In the genomic region with DNA sequence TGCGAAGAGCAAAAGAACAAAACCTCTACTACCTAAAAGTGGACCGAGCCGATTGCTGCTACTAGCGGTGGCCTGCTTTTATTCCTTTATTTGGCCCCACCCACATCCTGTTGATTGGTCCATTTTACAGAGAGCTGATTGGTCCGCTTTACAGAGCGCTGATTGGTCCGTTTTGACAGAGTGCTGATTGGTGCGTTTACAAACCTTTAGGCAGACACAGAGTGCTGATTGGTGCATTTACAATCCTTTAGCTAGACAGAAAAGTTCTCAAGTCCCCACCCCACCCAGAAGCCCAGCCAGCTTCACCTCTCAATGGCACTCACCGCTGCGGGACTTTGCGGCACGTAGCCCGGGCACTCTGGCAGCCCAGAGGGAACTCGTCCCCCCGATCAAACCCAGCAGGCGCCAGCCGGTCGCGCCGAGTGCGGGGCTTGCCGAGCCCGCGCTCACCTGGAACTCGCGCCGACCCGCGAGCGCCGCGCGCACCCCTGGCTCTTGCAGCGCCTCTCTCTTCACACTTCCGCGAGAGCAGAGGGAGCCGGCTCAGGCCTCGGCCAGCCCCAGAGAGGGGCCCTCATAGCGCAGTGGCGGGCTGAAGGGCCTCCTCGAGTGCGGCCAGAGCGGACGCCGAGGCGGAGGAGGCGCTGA, we compare ENCODE assay signal across 8 cellular contexts. TPM values are rescaled to one million over a fixed set of nuclear protein-coding genes. Genes with fewer than 3 reads are reported as not detected.
DNase-seq lines count a peak whose midpoint lies in the region; ATAC-seq, FAIRE-seq and TF ChIP-seq lines count a peak whose summit lies in the region.

No MANE protein-coding gene starts in this region.

- no peaks in the 10 kb centered on the region for H3K9me3 ChIP-seq in CD4-positive, CD25-positive, alpha-beta regulatory T cell (ENCODE audit: control insufficient read depth in 2 of 2, low read length in 2 of 2)
- H3K9me3 ChIP-seq in adrenal gland (replicated peaks in 1 of 3) (no peaks in the 10 kb centered on the region), HepG2 (ENCODE audit: low read length) (no peaks in the 10 kb centered on the region)

- TF ChIP-seq POLR2A in adrenal gland (IDR thresholded peaks at IDR 0.05) (no peak), HepG2 (IDR thresholded peaks at IDR 0.05; ENCODE audit: insufficient read depth in 1 of 2, low read depth in 2 of 2, low read length in 2 of 2) (no peak)

- BruUV-seq in HepG2 (replicated peaks; lab: Mats Ljungman, UMichigan) = no TSS peak

- 21 to 56% (median 43%) methylated on average over 22 to 47 of the region's 47 CpGs for WGBS in adrenal gland, 4 donors
- WGBS in HepG2 (ENCODE audit: low lambda C conversion rate) = 62% methylated on average over 45 of the region's 47 CpGs
- WGBS in urinary bladder = 35% methylated on average over 47 of the region's 47 CpGs

- intact Hi-C loops in adrenal gland (cut with DNase I) = no loop called here
- intact Hi-C loops in HepG2 (cut with micrococcal nuclease; ENCODE audit: unreplicated experiment) = loop anchor here (10.0 kb wide), 1 partner anchor 284 kb away; the partner anchor contains the start of gene DNM1L

- no peak for FAIRE-seq in HepG2 (lab: Jason Lieb, UNC)

- no peaks in the 10 kb centered on the region for H3K79me2 ChIP-seq in HepG2 (ENCODE audit: insufficient read depth, low read length)

- DNase-seq in CD4-positive, CD25-positive, alpha-beta regulatory T cell = peak in 2 of 3 donors; percentile 12 to 31
- DNase-seq in adrenal gland (peak in 5 of 7 donors; percentile 16 to 37 (median 30)), HepG2 (ENCODE audit: low spot score) (peak; percentile 53), putamen (ENCODE audit: low spot score) (no peak)

- H3K27me3 Mint-ChIP-seq in CD4-positive, CD25-positive, alpha-beta regulatory T cell = peaks cover 50% of the 10 kb centered on the region

- H2AFZ ChIP-seq in HepG2 (ENCODE audit: low read length) = no peak overlapping the region

- in situ Hi-C loops in HepG2 (cut with HindIII; ENCODE audit: extremely low pct_ligation_motif_present, low pct_unique_long_range_greater_than_20kb) = no loop called here

- H3K4me1 ChIP-seq in CD4-positive, CD25-positive, alpha-beta regulatory T cell (ENCODE audit: control insufficient read depth, insufficient read depth, low read length, poor library complexity, severe bottlenecking) = no peaks in the 10 kb centered on the region
- H3K4me1 ChIP-seq in adrenal gland (replicated peaks in 1 of 2) = no peaks in the 10 kb centered on the region
- no peaks in the 10 kb centered on the region for H3K4me1 ChIP-seq in HepG2 (ENCODE audit: insufficient read depth, low read length)
- no peaks in the 10 kb centered on the region for H3K4me1 ChIP-seq in urinary bladder (ENCODE audit: insufficient read depth)

- no peak overlapping the region for H3K27ac Mint-ChIP-seq in CD4-positive, CD25-positive, alpha-beta regulatory T cell

- H4K20me1 ChIP-seq in HepG2 (ENCODE audit: insufficient read depth, low read length) = no peaks in the 10 kb centered on the region

- TF ChIP-seq EP300 in HepG2 (IDR thresholded peaks at IDR 0.05; ENCODE audit: low read depth in 2 of 2, low read length in 2 of 2) = no peak
- TF ChIP-seq EP300 in HepG2 (CRISPR knock-in tag; IDR thresholded peaks at IDR 0.05; ENCODE audit: borderline replicate concordance) = no peak

- peak overlapping the region in 2 of 4 donors; percentile 26 to 35 for H3K4me3 Mint-ChIP-seq in CD4-positive, CD25-positive, alpha-beta regulatory T cell

- H3K4me3 ChIP-seq in CD4-positive, CD25-positive, alpha-beta regulatory T cell (ENCODE audit: low read depth, low read length) = no peak overlapping the region
- peak overlapping the region in 2 of 4 donors; percentile 13 to 62 for H3K4me3 ChIP-seq in adrenal gland
- peak overlapping the region; percentile 34 to 60 (median 50); a peak in 5 of 6 replicates for H3K4me3 ChIP-seq in HepG2 (replicated peaks in 1 of 3; ENCODE audit: insufficient read depth in 1 of 3, low read depth in 2 of 3, low read length in 3 of 3)
- peak overlapping the region; percentile 23 for H3K4me3 ChIP-seq in urinary bladder (ENCODE audit: low read depth, low read length)

- H3K27ac ChIP-seq in CD4-positive, CD25-positive, alpha-beta regulatory T cell (ENCODE audit: insufficient read depth, low read length, poor library complexity, severe bottlenecking) = no peak overlapping the region
- no peak overlapping the region for H3K27ac ChIP-seq in adrenal gland
- H3K27ac ChIP-seq in HepG2 (ENCODE audit: extremely low read length, insufficient read depth, low read length) = no peak overlapping the region
- H3K27ac ChIP-seq in urinary bladder (ENCODE audit: low read depth) = no peak overlapping the region

- POLR2A ChIA-PET in HepG2 (lab: Yijun Ruan, JAX) = interaction anchor here (1.1 kb wide), 1 partner anchor 9 kb away, joined by 7 read pairs; the partner anchor contains the start of gene FGD4

- TF ChIP-seq CTCF in adrenal gland (IDR thresholded peaks at IDR 0.05) (no peak), HepG2 (CRISPR knock-in tag; IDR thresholded peaks at IDR 0.05) (no peak)

- H3K36me3 ChIP-seq in CD4-positive, CD25-positive, alpha-beta regulatory T cell (ENCODE audit: control insufficient read depth, insufficient read depth, low read length) = no peaks in the 10 kb centered on the region
- no peaks in the 10 kb centered on the region for H3K36me3 ChIP-seq in adrenal gland (replicated peaks in 1 of 2)
- H3K36me3 ChIP-seq in HepG2 (replicated peaks in 1 of 2; ENCODE audit: control insufficient read depth in 1 of 2, insufficient read depth in 2 of 2, low read length in 2 of 2) = no peaks in the 10 kb centered on the region
- H3K36me3 ChIP-seq in urinary bladder (ENCODE audit: insufficient read depth) = no peaks in the 10 kb centered on the region

- no peaks in the 10 kb centered on the region for H3K36me3 Mint-ChIP-seq in CD4-positive, CD25-positive, alpha-beta regulatory T cell

- no peak for TF ChIP-seq RAD21 in HepG2 (CRISPR knock-in tag; IDR thresholded peaks at IDR 0.05)

- CTCF ChIA-PET in HepG2 (lab: Yijun Ruan, JAX; ENCODE audit: low intra/inter-chr PET ratio, low total read pairs) = no interaction called here

- no peak for ATAC-seq in CD4-positive, CD25-positive, alpha-beta regulatory T cell (ENCODE audit: low read depth in 2 of 2)
- ATAC-seq in HG03108 (IDR thresholded peaks at IDR 0.05; ENCODE audit: unreplicated experiment) = peak; percentile 63
- peak; percentile 95 for ATAC-seq in HepG2
- ATAC-seq in GM19397 (IDR thresholded peaks at IDR 0.05; ENCODE audit: unreplicated experiment) = no peak
- ATAC-seq in GM19023 (IDR thresholded peaks at IDR 0.05; ENCODE audit: unreplicated experiment) = no peak

- peaks cover 6% of the 10 kb centered on the region for H3K27me3 ChIP-seq in CD4-positive, CD25-positive, alpha-beta regulatory T cell (ENCODE audit: control insufficient read depth, insufficient read depth, low read length)
- H3K27me3 ChIP-seq in adrenal gland (no peaks in the 10 kb centered on the region), HepG2 (ENCODE audit: control insufficient read depth in 1 of 2, insufficient read depth in 2 of 2, low read length in 2 of 2) (no peaks in the 10 kb centered on the region)

- peak overlapping the region; percentile 57 for H3K4me2 ChIP-seq in HepG2 (ENCODE audit: low read depth, low read length)

- peaks cover 0 to 4% (median 2%) of the 10 kb centered on the region in 4 donors for H3K4me1 Mint-ChIP-seq in CD4-positive, CD25-positive, alpha-beta regulatory T cell

- peaks cover 0 to 3% (median 0%) of the 10 kb centered on the region in 7 donors for H3K9me3 Mint-ChIP-seq in CD4-positive, CD25-positive, alpha-beta regulatory T cell

- peak overlapping the region; percentile 46; the same call in 1 of the 2 replicates for H3K9ac ChIP-seq in HepG2 (ENCODE audit: insufficient read depth, low read depth, low read length)

RNA-seq across cellular contexts. Expression of gene FGD4, which starts 8.7 kb away (rescaled TPM):
- total RNA-seq in CD4-positive, CD25-positive, alpha-beta regulatory T cell = 0.67 TPM
- polyA plus RNA-seq in CD4-positive, CD25-positive, alpha-beta regulatory T cell = under 1 TPM in 1 of 4 donors, not detected in 3; 0.02 TPM
- total RNA-seq in adrenal gland (10 to 100 TPM; 10.2 to 38.5 (median 19.7) TPM), HepG2 (2016; rRNA removed; fragmentation: Illumina TruSeq; extraction: Trizol) (4.6 and 5.3 TPM in 2 replicates), urinary bladder (24.8 TPM)
- polyA plus RNA-seq in adrenal gland (10 to 100 TPM in 1 of 3 donors, 1 to 10 TPM in 2; 1.7 to 12.2 (median 2.4) TPM), HepG2 (2011; rRNA removed) (4.7 and 6.6 TPM in 2 replicates), urinary bladder (4.2 TPM)
- total RNA-seq in HepG2 (2016; cell fraction: cytosol; rRNA removed; fragmentation: Illumina TruSeq; extraction: Trizol; ENCODE audit: low read depth) = 9.9 and 11.4 TPM in 2 replicates
- total RNA-seq in HepG2 (2016; cell fraction: insoluble cytoplasmic fraction; rRNA removed; fragmentation: Illumina TruSeq; extraction: Trizol) = 4.6 and 5.5 TPM in 2 replicates
- total RNA-seq in HepG2 (2016; cell fraction: membrane; rRNA removed; fragmentation: Illumina TruSeq; extraction: Trizol) = 4.0 and 5.2 TPM in 2 replicates
- total RNA-seq in HepG2 (2016; cell fraction: nucleus; rRNA removed; fragmentation: Illumina TruSeq; extraction: Trizol) = 7.1 and 8.1 TPM in 2 replicates
- polyA plus RNA-seq in HepG2 (2011; cell fraction: cytosol; rRNA removed) = 2.0 and 2.4 TPM in 2 replicates
- 6.0 and 6.1 TPM in 2 replicates for polyA plus RNA-seq in HepG2 (2011; cell fraction: nucleus; rRNA removed)
- 4.3 and 6.2 TPM in 2 replicates for polyA plus RNA-seq in HepG2 (2012)
- polyA plus RNA-seq in HepG2 (2016; cell fraction: cytosol; fragmentation: Illumina TruSeq; extraction: Trizol; ENCODE audit: low read depth) = 0.24 and 0.28 TPM in 2 replicates
- 1.4 and 2.2 TPM in 2 replicates for polyA plus RNA-seq in HepG2 (2016; cell fraction: insoluble cytoplasmic fraction; fragmentation: Illumina TruSeq; extraction: Trizol; ENCODE audit: low read depth)
- 0.51 and 0.76 TPM in 2 replicates for polyA plus RNA-seq in HepG2 (2016; cell fraction: membrane; fragmentation: Illumina TruSeq; extraction: Trizol; ENCODE audit: low read depth)
- 2.9 and 3.8 TPM in 2 replicates for polyA plus RNA-seq in HepG2 (2016; cell fraction: nucleus; fragmentation: Illumina TruSeq; extraction: Trizol; ENCODE audit: insufficient read depth, low read depth)
- polyA minus RNA-seq in HepG2 (2011; rRNA and poly(A)+ RNA removed; ENCODE audit: low replicate concordance) = 6.9 and 9.3 TPM in 2 replicates
- polyA minus RNA-seq in HepG2 (2011; cell fraction: cytosol; rRNA and poly(A)+ RNA removed) = 13.8 and 18.8 TPM in 2 replicates
- polyA minus RNA-seq in HepG2 (2011; cell fraction: nucleus; rRNA and poly(A)+ RNA removed) = 42.7 and 45.4 TPM in 2 replicates

Comparison
In these comparisons a context has a peak if more than half of its experiments do, and no peak if none do; other contexts are left out.
1. ATAC-seq: peak in HG03108 (single experiment) and HepG2 (single experiment); none in CD4-positive, CD25-positive, alpha-beta regulatory T cell (0 of 2), GM19397 (single experiment) and GM19023 (single experiment).